ENCODE assay signal across 29 cellular contexts in genomic region chr4:129899849-129900248, GRCh38.
A peak's percentile ranks its signal among the peaks of the same experiment; 100 is the strongest.
DNase-seq lines count a peak whose midpoint lies in the region; ATAC-seq and TF ChIP-seq lines count a peak whose summit lies in the region.
"Had no signal": no experiment of that assay in that cellular context is flagged by ENCODE, and none has a peak within 500 bp of the region (broad histone marks: within the 10 kb centered on the region; RNA-seq: fewer than 3 reads in every experiment).

No MANE protein-coding gene starts in this region.

- POLR2A ChIA-PET in WTC11 (lab: Charles Lee), result no interaction called here

- TF ChIP-seq CTCF in WTC11 (IDR thresholded peaks at IDR 0.05) (no peak), right lobe of liver (IDR thresholded peaks at IDR 0.05) (no peak), left lung (IDR thresholded peaks at IDR 0.05) (no peak)

- H3K36me3 Mint-ChIP-seq in WTC11, result peaks cover 24% of the 10 kb centered on the region

- H3K4me3 ChIP-seq in right lobe of liver, result no peak overlapping the region
- no peak overlapping the region for H3K4me3 ChIP-seq in left lung
- H3K4me3 ChIP-seq: A549; BLaER1 treated with 17β-estradiol and CSF1 and Interleukin-3, amounts not matched to agents 10 nM and 100 nM; GM23248 had no signal

- no peaks in the 10 kb centered on the region for H3K27me3 ChIP-seq in right lobe of liver
- no peaks in the 10 kb centered on the region for H3K27me3 ChIP-seq in left lung
- H3K27me3 ChIP-seq: BLaER1 treated with 17β-estradiol and CSF1 and Interleukin-3, amounts not matched to agents 10 nM and 100 nM had no signal

- peak; percentile 73 for DNase-seq in DMS53 (lab: John Stamatoyannopoulos, UW)
- no peak for DNase-seq in WTC11 (ENCODE audit: low spot score)
- no peak for DNase-seq in right lobe of liver
- DNase-seq in NCI-H446 treated with DMSO at 0.1 percent for 48 hours (lab: John Stamatoyannopoulos, UW), result no peak
- no peak for DNase-seq in left lung
- DNase-seq in HCEC 1CT, result no peak
- DNase-seq: AML-193; CD4-positive, alpha-beta T cell; COR-L47; DMS79; EL; GF-D8; GM23248; H7; Karpas-422; NCI-H1092 treated with DMSO at 0.1 percent for 48 hours; NCI-H1694; NCI-H2029 treated with DMSO at 0.1 percent for 48 hours; NCI-H2171; NCI-H226; NCI-H510A treated with DMSO at 0.1 percent for 48 hours; NCI-H82; NK-92 treated with Interleukin-12 subunit alpha and Interleukin-12 subunit beta, amount 100 ng/mL, for 24 hours; SHP77 treated with DMSO at 0.1 percent for 48 hours; T-helper 1 cell had no signal

- TF ChIP-seq POLR2A in right lobe of liver (IDR thresholded peaks at IDR 0.05), result no peak

- H3K4me3 Mint-ChIP-seq in WTC11, result no peak overlapping the region
- H3K4me3 Mint-ChIP-seq: CD4-positive, alpha-beta T cell had no signal

- peaks cover 2% of the 10 kb centered on the region; the same call in 1 of the 2 replicates for H3K4me1 Mint-ChIP-seq in WTC11

- H3K27me3 Mint-ChIP-seq in WTC11 (ENCODE audit: low read depth), result no peaks in the 10 kb centered on the region; the same call in none of the 2 replicates
- H3K27me3 Mint-ChIP-seq: CD4-positive, alpha-beta T cell had no signal

- H3K27ac ChIP-seq in right lobe of liver (peak overlapping the region in 2 of 3 donors; percentile 19 to 50), left lung (no peak overlapping the region)
- H3K27ac ChIP-seq: A549; BLaER1 treated with 17β-estradiol and CSF1 and Interleukin-3, amounts not matched to agents 10 nM and 100 nM; GM23248 had no signal

- H3K9me3 ChIP-seq in right lobe of liver, result no peaks in the 10 kb centered on the region
- H3K9me3 ChIP-seq in left lung, result no peaks in the 10 kb centered on the region
- H3K9me3 ChIP-seq: A549; BLaER1 treated with 17β-estradiol and CSF1 and Interleukin-3, amounts not matched to agents 10 nM and 100 nM had no signal

- ATAC-seq in GM19324 (IDR thresholded peaks at IDR 0.05; ENCODE audit: low FRiP score, unreplicated experiment) (peak; percentile 28), WTC11 (peak; percentile 59), right lobe of liver (peak; percentile 29 to 64 (median 41)), left lung (no peak)
- ATAC-seq: A549, Panc1 had no signal

- H3K36me3 ChIP-seq in right lobe of liver (no peaks in the 10 kb centered on the region), left lung (no peaks in the 10 kb centered on the region)
- H3K36me3 ChIP-seq: BLaER1 treated with 17β-estradiol and CSF1 and Interleukin-3, amounts not matched to agents 10 nM and 100 nM had no signal

- intact Hi-C loops in right lobe of liver (cut with DNase I), result no loop called here
- intact Hi-C loops in left lung (cut with DNase I), result no loop called here

- H3K27ac Mint-ChIP-seq in WTC11, result no peak overlapping the region
- H3K27ac Mint-ChIP-seq: CD4-positive, alpha-beta T cell had no signal

- H3K9me3 Mint-ChIP-seq in WTC11, result peaks cover 52% of the 10 kb centered on the region

- WGBS in right lobe of liver (ENCODE audit: insufficient coverage, low coverage, low lambda C conversion rate, missing lambda C conversion rate), result 12% methylated on average over 3 of the region's 3 CpGs

- CTCF ChIA-PET in WTC11 (lab: Charles Lee), result no interaction called here

- H3K4me1 ChIP-seq in right lobe of liver (peaks cover 0 to 23% (median 10%) of the 10 kb centered on the region in 4 donors), left lung (no peaks in the 10 kb centered on the region)
- H3K4me1 ChIP-seq: A549; BLaER1 treated with 17β-estradiol and CSF1 and Interleukin-3, amounts not matched to agents 10 nM and 100 nM had no signal

TF ChIP-seq in WTC11, 78 proteins besides CTCF, POLR2A, EP300 and RAD21:
- no peak for TF ChIP-seq CREM (CRISPR knock-in tag; IDR thresholded peaks at IDR 0.05)
- no peak for TF ChIP-seq USF1 (CRISPR knock-in tag; IDR thresholded peaks at IDR 0.05)
- TF ChIP-seq, protein P1, sequence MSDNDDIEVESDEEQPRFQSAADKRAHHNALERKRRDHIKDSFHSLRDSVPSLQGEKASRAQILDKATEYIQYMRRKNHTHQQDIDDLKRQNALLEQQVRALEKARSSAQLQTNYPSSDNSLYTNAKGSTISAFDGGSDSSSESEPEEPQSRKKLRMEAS (CRISPR knock-in tag; IDR thresholded peaks at IDR 0.05), result no peak
- TF ChIP-seq, protein P2, sequence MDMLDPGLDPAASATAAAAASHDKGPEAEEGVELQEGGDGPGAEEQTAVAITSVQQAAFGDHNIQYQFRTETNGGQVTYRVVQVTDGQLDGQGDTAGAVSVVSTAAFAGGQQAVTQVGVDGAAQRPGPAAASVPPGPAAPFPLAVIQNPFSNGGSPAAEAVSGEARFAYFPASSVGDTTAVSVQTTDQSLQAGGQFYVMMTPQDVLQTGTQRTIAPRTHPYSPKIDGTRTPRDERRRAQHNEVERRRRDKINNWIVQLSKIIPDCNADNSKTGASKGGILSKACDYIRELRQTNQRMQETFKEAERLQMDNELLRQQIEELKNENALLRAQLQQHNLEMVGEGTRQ (CRISPR knock-in tag; IDR thresholded peaks at IDR 0.05), result no peak
- no peak for TF ChIP-seq ZNF219 (CRISPR knock-in tag; IDR thresholded peaks at IDR 0.05; ENCODE audit: borderline replicate concordance)
- TF ChIP-seq TP53 (CRISPR knock-in tag; IDR thresholded peaks at IDR 0.05), result no peak
- TF ChIP-seq, protein P3, sequence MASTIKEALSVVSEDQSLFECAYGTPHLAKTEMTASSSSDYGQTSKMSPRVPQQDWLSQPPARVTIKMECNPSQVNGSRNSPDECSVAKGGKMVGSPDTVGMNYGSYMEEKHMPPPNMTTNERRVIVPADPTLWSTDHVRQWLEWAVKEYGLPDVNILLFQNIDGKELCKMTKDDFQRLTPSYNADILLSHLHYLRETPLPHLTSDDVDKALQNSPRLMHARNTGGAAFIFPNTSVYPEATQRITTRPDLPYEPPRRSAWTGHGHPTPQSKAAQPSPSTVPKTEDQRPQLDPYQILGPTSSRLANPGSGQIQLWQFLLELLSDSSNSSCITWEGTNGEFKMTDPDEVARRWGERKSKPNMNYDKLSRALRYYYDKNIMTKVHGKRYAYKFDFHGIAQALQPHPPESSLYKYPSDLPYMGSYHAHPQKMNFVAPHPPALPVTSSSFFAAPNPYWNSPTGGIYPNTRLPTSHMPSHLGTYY (CRISPR knock-in tag; IDR thresholded peaks at IDR 0.05), result no peak
- no peak for TF ChIP-seq TCF7 (CRISPR knock-in tag; IDR thresholded peaks at IDR 0.05; ENCODE audit: low read depth)
- TF ChIP-seq ZNF671 (CRISPR knock-in tag; IDR thresholded peaks at IDR 0.05), result no peak

Comparison
In these comparisons a context has a peak if more than half of its experiments do, and no peak if none do; other contexts are left out.
1. H3K27ac ChIP-seq: peak in right lobe of liver (2 of 3); none in left lung (0 of 2).